ENCODE assay signal across 1 cellular context in genomic region chr3:131960324-131960723, GRCh38.
TF ChIP-seq lines count a peak whose summit lies in the region.

No MANE protein-coding gene starts in this region.

TF ChIP-seq in A549, 52 proteins besides CTCF, POLR2A, EP300 and RAD21 (continued from another document):
- TF ChIP-seq, protein P1, sequence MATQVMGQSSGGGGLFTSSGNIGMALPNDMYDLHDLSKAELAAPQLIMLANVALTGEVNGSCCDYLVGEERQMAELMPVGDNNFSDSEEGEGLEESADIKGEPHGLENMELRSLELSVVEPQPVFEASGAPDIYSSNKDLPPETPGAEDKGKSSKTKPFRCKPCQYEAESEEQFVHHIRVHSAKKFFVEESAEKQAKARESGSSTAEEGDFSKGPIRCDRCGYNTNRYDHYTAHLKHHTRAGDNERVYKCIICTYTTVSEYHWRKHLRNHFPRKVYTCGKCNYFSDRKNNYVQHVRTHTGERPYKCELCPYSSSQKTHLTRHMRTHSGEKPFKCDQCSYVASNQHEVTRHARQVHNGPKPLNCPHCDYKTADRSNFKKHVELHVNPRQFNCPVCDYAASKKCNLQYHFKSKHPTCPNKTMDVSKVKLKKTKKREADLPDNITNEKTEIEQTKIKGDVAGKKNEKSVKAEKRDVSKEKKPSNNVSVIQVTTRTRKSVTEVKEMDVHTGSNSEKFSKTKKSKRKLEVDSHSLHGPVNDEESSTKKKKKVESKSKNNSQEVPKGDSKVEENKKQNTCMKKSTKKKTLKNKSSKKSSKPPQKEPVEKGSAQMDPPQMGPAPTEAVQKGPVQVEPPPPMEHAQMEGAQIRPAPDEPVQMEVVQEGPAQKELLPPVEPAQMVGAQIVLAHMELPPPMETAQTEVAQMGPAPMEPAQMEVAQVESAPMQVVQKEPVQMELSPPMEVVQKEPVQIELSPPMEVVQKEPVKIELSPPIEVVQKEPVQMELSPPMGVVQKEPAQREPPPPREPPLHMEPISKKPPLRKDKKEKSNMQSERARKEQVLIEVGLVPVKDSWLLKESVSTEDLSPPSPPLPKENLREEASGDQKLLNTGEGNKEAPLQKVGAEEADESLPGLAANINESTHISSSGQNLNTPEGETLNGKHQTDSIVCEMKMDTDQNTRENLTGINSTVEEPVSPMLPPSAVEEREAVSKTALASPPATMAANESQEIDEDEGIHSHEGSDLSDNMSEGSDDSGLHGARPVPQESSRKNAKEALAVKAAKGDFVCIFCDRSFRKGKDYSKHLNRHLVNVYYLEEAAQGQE (IDR thresholded peaks at IDR 0.05): no peak
